In genomic region chr22:37237371-37238268, GRCh38 we compare ENCODE assay signal across 1 cellular context.
TF ChIP-seq lines count a peak whose summit lies in the region.

No MANE protein-coding gene starts in this region.

TF ChIP-seq in GM12878, 131 proteins besides CTCF, POLR2A, EP300 and RAD21:
- TF ChIP-seq ELK1 (IDR thresholded peaks at IDR 0.05; ENCODE audit: low read depth, low read length) (no peak), MAX (IDR thresholded peaks at IDR 0.05; ENCODE audit: low read depth, low read length) (no peak), IKZF1 (conservative IDR thresholded peaks at IDR 0.05) (no peak), NR2C1 (IDR thresholded peaks at IDR 0.05) (no peak), NR2F1 (conservative IDR thresholded peaks at IDR 0.05) (no peak), ZNF622 (IDR thresholded peaks at IDR 0.05) (no peak), PAX8 (IDR thresholded peaks at IDR 0.05) (no peak), STAT1 (conservative IDR thresholded peaks at IDR 0.05) (no peak), MXI1 (IDR thresholded peaks at IDR 0.05; ENCODE audit: low read depth, low read length) (no peak), NKRF (conservative IDR thresholded peaks at IDR 0.05) (no peak), TAF1 (IDR thresholded peaks at IDR 0.05; ENCODE audit: borderline replicate concordance, low read depth, low read length) (no peak), POLR2AphosphoS5 (IDR thresholded peaks at IDR 0.05; ENCODE audit: low read length) (no peak)
- TF ChIP-seq, protein P1, sequence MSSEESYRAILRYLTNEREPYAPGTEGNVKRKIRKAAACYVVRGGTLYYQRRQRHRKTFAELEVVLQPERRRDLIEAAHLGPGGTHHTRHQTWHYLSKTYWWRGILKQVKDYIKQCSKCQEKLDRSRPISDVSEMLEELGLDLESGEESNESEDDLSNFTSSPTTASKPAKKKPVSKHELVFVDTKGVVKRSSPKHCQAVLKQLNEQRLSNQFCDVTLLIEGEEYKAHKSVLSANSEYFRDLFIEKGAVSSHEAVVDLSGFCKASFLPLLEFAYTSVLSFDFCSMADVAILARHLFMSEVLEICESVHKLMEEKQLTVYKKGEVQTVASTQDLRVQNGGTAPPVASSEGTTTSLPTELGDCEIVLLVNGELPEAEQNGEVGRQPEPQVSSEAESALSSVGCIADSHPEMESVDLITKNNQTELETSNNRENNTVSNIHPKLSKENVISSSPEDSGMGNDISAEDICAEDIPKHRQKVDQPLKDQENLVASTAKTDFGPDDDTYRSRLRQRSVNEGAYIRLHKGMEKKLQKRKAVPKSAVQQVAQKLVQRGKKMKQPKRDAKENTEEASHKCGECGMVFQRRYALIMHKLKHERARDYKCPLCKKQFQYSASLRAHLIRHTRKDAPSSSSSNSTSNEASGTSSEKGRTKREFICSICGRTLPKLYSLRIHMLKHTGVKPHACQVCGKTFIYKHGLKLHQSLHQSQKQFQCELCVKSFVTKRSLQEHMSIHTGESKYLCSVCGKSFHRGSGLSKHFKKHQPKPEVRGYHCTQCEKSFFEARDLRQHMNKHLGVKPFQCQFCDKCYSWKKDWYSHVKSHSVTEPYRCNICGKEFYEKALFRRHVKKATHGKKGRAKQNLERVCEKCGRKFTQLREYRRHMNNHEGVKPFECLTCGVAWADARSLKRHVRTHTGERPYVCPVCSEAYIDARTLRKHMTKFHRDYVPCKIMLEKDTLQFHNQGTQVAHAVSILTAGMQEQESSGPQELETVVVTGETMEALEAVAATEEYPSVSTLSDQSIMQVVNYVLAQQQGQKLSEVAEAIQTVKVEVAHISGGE (CRISPR knock-in tag; IDR thresholded peaks at IDR 0.05), result no peak
